ENCODE assay signal across 1 cellular context in genomic region chr19:29529646-29530548, GRCh38.
TF ChIP-seq lines count a peak whose summit lies in the region.

No MANE protein-coding gene starts in this region.

TF ChIP-seq in HEK293, 187 proteins besides CTCF, POLR2A, EP300 and RAD21 (continued from another document):
- no peak for TF ChIP-seq PATZ1 (tag by site-specific recombination; IDR thresholded peaks at IDR 0.05)
- TF ChIP-seq ZNF16 (tag by site-specific recombination; IDR thresholded peaks at IDR 0.05; ENCODE audit: low read depth), result no peak
- TF ChIP-seq ZBTB10 (tag by site-specific recombination; IDR thresholded peaks at IDR 0.05), result peak; percentile 20; the same call in 1 of the 2 replicates
- TF ChIP-seq ZNF146 (tag by site-specific recombination; IDR thresholded peaks at IDR 0.05), result no peak
- TF ChIP-seq ZFP69B (tag by site-specific recombination; IDR thresholded peaks at IDR 0.05), result no peak
- no peak for TF ChIP-seq ZNF626 (tag by site-specific recombination; IDR thresholded peaks at IDR 0.05)
- TF ChIP-seq MYNN (tag by site-specific recombination; IDR thresholded peaks at IDR 0.05; ENCODE audit: borderline replicate concordance), result no peak
- TF ChIP-seq ZBTB11 (tag by site-specific recombination; conservative IDR thresholded peaks at IDR 0.05; ENCODE audit: low read depth), result no peak
- TF ChIP-seq SETDB1 (IDR thresholded peaks at IDR 0.05; ENCODE audit: insufficient read length, low read length), result no peak
- no peak for TF ChIP-seq WT1 (tag by site-specific recombination; IDR thresholded peaks at IDR 0.05)
- TF ChIP-seq ZNF600 (tag by site-specific recombination; IDR thresholded peaks at IDR 0.05), result peak; percentile 35; the same call in 1 of the 2 replicates
- TF ChIP-seq ZNF391 (tag by site-specific recombination; IDR thresholded peaks at IDR 0.05; ENCODE audit: borderline replicate concordance, low read depth), result no peak
- no peak for TF ChIP-seq ZNF660 (tag by site-specific recombination; IDR thresholded peaks at IDR 0.05)
- no peak for TF ChIP-seq ZSCAN4 (tag by site-specific recombination; IDR thresholded peaks at IDR 0.05)
- TF ChIP-seq SP7 (tag by site-specific recombination; IDR thresholded peaks at IDR 0.05), result no peak
- no peak for TF ChIP-seq ZSCAN5A (tag by site-specific recombination; IDR thresholded peaks at IDR 0.05)
- TF ChIP-seq ZNF785 (tag by site-specific recombination; IDR thresholded peaks at IDR 0.05), result no peak
- no peak for TF ChIP-seq ZNF121 (tag by site-specific recombination; IDR thresholded peaks at IDR 0.05)
- no peak for TF ChIP-seq ZNF324 (tag by site-specific recombination; IDR thresholded peaks at IDR 0.05)
